In the genomic region with DNA sequence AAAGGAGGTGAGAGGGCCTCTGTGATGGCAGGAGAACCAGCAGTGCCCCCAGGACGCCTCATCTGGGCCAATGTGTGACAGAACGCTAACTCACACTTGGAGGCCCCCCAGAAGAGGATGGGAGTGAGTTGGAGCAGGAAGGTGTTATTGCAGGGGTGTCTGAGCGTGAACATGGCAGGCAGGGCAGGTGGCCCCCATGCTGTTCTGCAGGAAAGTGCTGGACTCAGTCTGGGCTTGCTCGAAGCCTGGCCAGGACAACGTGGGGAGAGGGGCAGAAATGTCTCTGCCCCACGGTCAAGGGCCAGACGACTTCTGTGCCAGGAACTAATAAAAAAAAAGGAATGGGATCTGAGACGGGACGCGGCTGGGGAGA, we compare ENCODE assay signal across 9 cellular contexts. TPM values are rescaled to one million over a fixed set of nuclear protein-coding genes. Genes with fewer than 3 reads are reported as not detected.
DNase-seq lines count a peak whose midpoint lies in the region; ATAC-seq and TF ChIP-seq lines count a peak whose summit lies in the region.
"Had no signal": no experiment of that assay in that cellular context is flagged by ENCODE, and none has a peak within 500 bp of the region (broad histone marks: within the 10 kb centered on the region; RNA-seq: fewer than 3 reads in every experiment).

No MANE protein-coding gene starts in this region.

- DNase-seq in effector memory CD8-positive, alpha-beta T cell, result no peak
- DNase-seq in NCI-H1436 treated with DMSO at 0.1 percent for 48 hours (lab: John Stamatoyannopoulos, UW), result no peak
- DNase-seq in foreskin melanocyte, result no peak
- DNase-seq in T1000 (lab: John Stamatoyannopoulos, UW), result no peak
- DNase-seq: cerebellar nuclear complex had no signal

- H3K27me3 Mint-ChIP-seq in IgD-negative memory B cell, result peaks cover 57% of the 10 kb centered on the region
- peaks cover 29 to 41% of the 10 kb centered on the region in 2 donors for H3K27me3 Mint-ChIP-seq in effector memory CD8-positive, alpha-beta T cell

- ATAC-seq in effector memory CD8-positive, alpha-beta T cell (replicated peaks), result no peak
- ATAC-seq in GM18498 (IDR thresholded peaks at IDR 0.05; ENCODE audit: unreplicated experiment), result no peak

- TF ChIP-seq CTCF in neutrophil (IDR thresholded peaks at IDR 0.05), result no peak

- H3K27ac Mint-ChIP-seq in IgD-negative memory B cell, result no peak overlapping the region
- peak overlapping the region; percentile 85 to 94 for H3K27ac Mint-ChIP-seq in effector memory CD8-positive, alpha-beta T cell

- H4K20me1 ChIP-seq in BLaER1, result peaks cover 15% of the 10 kb centered on the region

- H3K9me3 Mint-ChIP-seq in IgD-negative memory B cell, result no peaks in the 10 kb centered on the region
- H3K9me3 Mint-ChIP-seq in effector memory CD8-positive, alpha-beta T cell, result no peaks in the 10 kb centered on the region

- peak overlapping the region; percentile 85 to 97 (median 92) for H3K4me3 Mint-ChIP-seq in IgD-negative memory B cell
- H3K4me3 Mint-ChIP-seq in effector memory CD8-positive, alpha-beta T cell, result peak overlapping the region; percentile 95 to 96

- 0 out of 2 replicates have a peak overlapping the region, but pooled peaks have one; percentile 73 for H3K9ac ChIP-seq in BLaER1

- no peak overlapping the region for H3K27ac ChIP-seq in BLaER1
- no peak overlapping the region for H3K27ac ChIP-seq in neutrophil

- H3K36me3 ChIP-seq in BLaER1 (no peaks in the 10 kb centered on the region), neutrophil (no peaks in the 10 kb centered on the region)

- H3K4me3 ChIP-seq in BLaER1 (peak overlapping the region; percentile 77), neutrophil (ENCODE audit: low read depth in 1 of 2, low read length in 1 of 2) (peak overlapping the region; percentile 37 to 50)

- H3K4me2 ChIP-seq in BLaER1, result peak overlapping the region; percentile 93

- no peaks in the 10 kb centered on the region for H3K36me3 Mint-ChIP-seq in IgD-negative memory B cell
- peaks cover 14% of the 10 kb centered on the region for H3K36me3 Mint-ChIP-seq in effector memory CD8-positive, alpha-beta T cell (ENCODE audit: insufficient read depth)

- H3K4me1 ChIP-seq in BLaER1 (peaks cover 72% of the 10 kb centered on the region), neutrophil (ENCODE audit: control insufficient read depth in 1 of 2, insufficient read depth in 1 of 2, low read depth in 1 of 2, low read length in 1 of 2) (peaks cover 14 to 19% of the 10 kb centered on the region in 2 experiments)

- H3K27me3 ChIP-seq in BLaER1, result peaks cover 28% of the 10 kb centered on the region; the same call in 1 of the 2 replicates
- peaks cover 96% of the 10 kb centered on the region for H3K27me3 ChIP-seq in neutrophil

- no peaks in the 10 kb centered on the region for H3K9me3 ChIP-seq in BLaER1
- no peaks in the 10 kb centered on the region for H3K9me3 ChIP-seq in neutrophil

- H3K4me1 Mint-ChIP-seq in IgD-negative memory B cell, result peaks cover 3 to 10% (median 8%) of the 10 kb centered on the region in 3 donors
- H3K4me1 Mint-ChIP-seq in effector memory CD8-positive, alpha-beta T cell (ENCODE audit: low read depth in 2 of 2), result peaks cover 16 to 19% of the 10 kb centered on the region in 2 donors

RNA-seq across cellular contexts. Expression of a gene that starts 0.9 kb away (rescaled TPM):
- polyA plus RNA-seq in IgD-negative memory B cell, result 1.1 TPM

RNA-seq across cellular contexts. Expression of a gene that starts 27.6 kb away (rescaled TPM):
- polyA plus RNA-seq in IgD-negative memory B cell, result 108 TPM

RNA-seq across cellular contexts. Expression of a gene that starts 39.2 kb away (rescaled TPM):
- polyA plus RNA-seq in IgD-negative memory B cell, result 123 TPM

Comparison
In these comparisons a context has a peak if more than half of its experiments do, and no peak if none do; other contexts are left out.
1. H3K27ac Mint-ChIP-seq: peak in effector memory CD8-positive, alpha-beta T cell (2 of 2); none in IgD-negative memory B cell (0 of 3).